Comparison of ENCODE assay signal across 27 cellular contexts in the genomic region with DNA sequence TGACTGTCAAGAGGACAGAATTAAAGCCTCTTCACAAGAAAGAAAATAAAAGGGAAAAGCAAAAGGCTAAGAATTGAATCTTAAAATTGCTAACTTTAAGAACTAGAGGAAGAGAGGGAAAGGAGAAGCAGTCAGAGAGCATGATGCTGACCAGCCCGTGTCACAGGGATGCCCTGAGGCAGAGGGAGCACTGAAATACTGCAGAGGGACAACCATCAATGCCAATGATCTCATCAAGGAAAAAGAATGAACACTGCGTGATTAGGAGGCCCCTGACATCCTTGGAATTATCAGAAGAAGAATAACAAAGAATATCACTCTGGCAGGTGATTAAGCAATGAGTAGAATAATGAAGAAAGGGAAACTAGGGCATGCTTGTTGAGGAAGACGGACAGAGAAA.
"Had no signal": no experiment of that assay in that cellular context is flagged by ENCODE, and none has a peak within 500 bp of the region (broad histone marks: within the 10 kb centered on the region; RNA-seq: fewer than 3 reads in every experiment).

No MANE protein-coding gene starts in this region.

- H3K27me3 ChIP-seq: neural progenitor cell, ovary, right lobe of liver, sigmoid colon, stomach, testis, tibial artery, transverse colon, upper lobe of left lung, vagina had no signal

- H3K4me1 ChIP-seq: neural progenitor cell, parathyroid adenoma, psoas muscle, right lobe of liver, testis, tibial artery, transverse colon, vagina had no signal

- H3K27ac Mint-ChIP-seq: natural killer cell; nephron; neural progenitor cell; progenitor cell of endocrine pancreas; stimulated activated effector memory CD8-positive, alpha-beta T cell treated with anti-CD3 and anti-CD28 coated beads, Interleukin-12 subunit alpha, Interleukin-12 subunit beta, amount 100 ng/mL, for 72 hours; stimulated activated naive B cell treated with anti-CD40 and anti-IgM and Interleukin-4, amounts not matched to agents 10 μg/mL and 1 μg/mL and 100 μg/mL, for 72 hours; stimulated activated naive CD8-positive, alpha-beta T cell treated with anti-CD3 and anti-CD28 coated beads, Interleukin-15, Interleukin-2, amounts not matched to agents 100 ng/mL and 50 ng/mL, for 24 hours had no signal

- DNase-seq: natural killer cell; occipital lobe; ovary; posterior cingulate gyrus; psoas muscle; right cardiac atrium; right lobe of liver; sigmoid colon; small intestine; stimulated activated CD4-positive, alpha-beta T cell treated with anti-CD3 and anti-CD28 coated beads, Interleukin-15, amount 100 ng/mL, for 24 hours; stimulated activated CD4-positive, alpha-beta T cell treated with anti-CD3 and anti-CD28 coated beads, Interleukin-2, amount 100 ng/mL, for 24 hours; stimulated activated CD4-positive, alpha-beta T cell treated with anti-CD3 and anti-CD28 coated beads, Interleukin-2, amount 100 ng/mL, for 48 hours; stimulated activated CD4-positive, alpha-beta T cell treated with anti-CD3 and anti-CD28 coated beads, Interleukin-4, amount 100 ng/mL, for 24 hours; stimulated activated naive B cell treated with anti-CD40 and anti-IgM and Interleukin-4, amounts not matched to agents 10 μg/mL and 1 μg/mL and 100 μg/mL, for 72 hours; stimulated activated naive CD4-positive, alpha-beta T cell treated with Interleukin-2 at 50 U/mL for 16 hours; stomach; testis; tibial artery; transverse colon; upper lobe of left lung had no signal

- H3K4me1 Mint-ChIP-seq: natural killer cell, nephron had no signal

- ATAC-seq: natural killer cell; psoas muscle; right cardiac atrium; right lobe of liver; stimulated activated effector memory CD8-positive, alpha-beta T cell treated with anti-CD3 and anti-CD28 coated beads, Interleukin-12 subunit alpha, Interleukin-12 subunit beta, amount 100 ng/mL, for 72 hours; stimulated activated naive B cell treated with anti-CD40 and anti-IgM and Interleukin-4, amounts not matched to agents 10 μg/mL and 1 μg/mL and 100 μg/mL, for 72 hours had no signal

- H3K27me3 Mint-ChIP-seq: progenitor cell of endocrine pancreas had no signal

- H3K36me3 Mint-ChIP-seq: natural killer cell; neural progenitor cell; stimulated activated effector memory CD8-positive, alpha-beta T cell treated with anti-CD3 and anti-CD28 coated beads, Interleukin-12 subunit alpha, Interleukin-12 subunit beta, amount 100 ng/mL, for 72 hours; stimulated activated naive B cell treated with anti-CD40 and anti-IgM and Interleukin-4, amounts not matched to agents 10 μg/mL and 1 μg/mL and 100 μg/mL, for 72 hours had no signal

- H3K36me3 ChIP-seq: neural progenitor cell, ovary, right lobe of liver, sigmoid colon, stomach, tibial artery, transverse colon, upper lobe of left lung, vagina had no signal

- H3K9me3 Mint-ChIP-seq: natural killer cell; nephron; neural progenitor cell; stimulated activated effector memory CD8-positive, alpha-beta T cell treated with anti-CD3 and anti-CD28 coated beads, Interleukin-12 subunit alpha, Interleukin-12 subunit beta, amount 100 ng/mL, for 72 hours; stimulated activated naive B cell treated with anti-CD40 and anti-IgM and Interleukin-4, amounts not matched to agents 10 μg/mL and 1 μg/mL and 100 μg/mL, for 72 hours had no signal

- H3K4me3 Mint-ChIP-seq: natural killer cell; nephron; neural progenitor cell; stimulated activated effector memory CD8-positive, alpha-beta T cell treated with anti-CD3 and anti-CD28 coated beads, Interleukin-12 subunit alpha, Interleukin-12 subunit beta, amount 100 ng/mL, for 72 hours; stimulated activated naive B cell treated with anti-CD40 and anti-IgM and Interleukin-4, amounts not matched to agents 10 μg/mL and 1 μg/mL and 100 μg/mL, for 72 hours; stimulated activated naive CD8-positive, alpha-beta T cell treated with anti-CD3 and anti-CD28 coated beads, Interleukin-15, Interleukin-2, amounts not matched to agents 100 ng/mL and 50 ng/mL, for 24 hours had no signal

- H3K4me3 ChIP-seq: neural progenitor cell, ovary, psoas muscle, right lobe of liver, sigmoid colon, stomach, testis, tibial artery, transverse colon, upper lobe of left lung, vagina had no signal

- H3K27ac ChIP-seq: neural progenitor cell, ovary, parathyroid adenoma, psoas muscle, right lobe of liver, sigmoid colon, stomach, testis, tibial artery, transverse colon, upper lobe of left lung, vagina had no signal

- H3K9me3 ChIP-seq: ovary, psoas muscle, right lobe of liver, sigmoid colon, stomach, testis, tibial artery, transverse colon, upper lobe of left lung, vagina had no signal
